In the genomic region with DNA sequence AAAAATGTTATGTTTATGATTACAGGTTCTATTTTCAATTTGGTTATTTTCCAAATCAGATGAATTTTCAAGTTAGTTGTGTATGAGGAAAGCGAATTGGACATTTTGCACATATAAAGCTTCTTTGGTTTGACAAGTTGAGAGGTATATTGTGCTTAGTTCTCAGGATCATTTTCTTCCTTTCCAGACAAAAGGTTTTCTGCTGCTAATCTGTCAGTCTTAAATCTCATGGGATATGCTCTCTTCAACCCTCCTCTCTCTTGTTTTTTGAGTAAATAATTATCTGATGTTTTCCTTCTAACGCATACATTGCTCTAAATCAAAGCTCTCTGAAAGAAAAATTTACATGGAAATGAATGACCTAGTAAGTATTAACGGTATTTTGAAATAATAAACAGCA, we compare ENCODE assay signal across 19 cellular contexts.
"Had no signal": no experiment of that assay in that cellular context is flagged by ENCODE, and none has a peak within 500 bp of the region (broad histone marks: within the 10 kb centered on the region; RNA-seq: fewer than 3 reads in every experiment).

No MANE protein-coding gene starts in this region.

- H3K4me3 ChIP-seq: MG63, SJSA1, SK-N-MC had no signal

- H3K4me1 ChIP-seq: SJSA1 had no signal

- H3K27me3 ChIP-seq: MG63, SJSA1 had no signal

- H3K36me3 ChIP-seq: MG63, SJSA1 had no signal

- H3K27ac ChIP-seq: SJSA1, SK-N-MC had no signal

- DNase-seq: IMR-90, Karpas-422, KG1, MG63, NCI-H1092, NCI-H1436, NCI-H187, NCI-H2029, NCI-H2081 treated with DMSO at 0.1 percent for 48 hours, NCI-H2227 treated with DMSO at 0.1 percent for 48 hours, NCI-H524, NCI-H69, NCI-H774, Right ventricle myocardium superior, RPMI8226, SIG-M5 had no signal

- ATAC-seq: HepG2 had no signal

- H3K9me3 ChIP-seq: MG63, SJSA1 had no signal
